ENCODE assay signal across 20 cellular contexts in genomic region chr9:100112677-100113336, GRCh38.
"Had no signal": no experiment of that assay in that cellular context is flagged by ENCODE, and none has a peak within 500 bp of the region (broad histone marks: within the 10 kb centered on the region; RNA-seq: fewer than 3 reads in every experiment).

No MANE protein-coding gene starts in this region.

- H3K9me3 Mint-ChIP-seq: activated naive CD4-positive, alpha-beta T cell treated with anti-CD3 and anti-CD28 coated beads, Interleukin-2, amount 50 U/mL, for 24 hours; immature natural killer cell; neural crest cell had no signal

- H3K27me3 Mint-ChIP-seq: activated CD4-positive, alpha-beta T cell treated with anti-CD3 and anti-CD28 coated beads, Interleukin-2, amount 10 ng/mL, durations not matched to agents 7 days and 5 days; activated naive CD4-positive, alpha-beta T cell treated with anti-CD3 and anti-CD28 coated beads, Interleukin-2, amount 50 U/mL, for 24 hours; naive thymus-derived CD4-positive, alpha-beta T cell; progenitor cell of endocrine pancreas had no signal

- H3K4me1 ChIP-seq: breast epithelium, colonic mucosa, lower lobe of right lung had no signal

- H3K27me3 ChIP-seq: adrenal gland, ascending aorta, breast epithelium, colonic mucosa, right atrium auricular region, upper lobe of left lung had no signal

- DNase-seq: activated CD4-positive, alpha-beta T cell treated with anti-CD3 and anti-CD28 coated beads, Interleukin-2, amount 10 ng/mL, durations not matched to agents 7 days and 5 days; activated CD8-positive, alpha-beta T cell treated with anti-CD3 and anti-CD28 coated beads, Interleukin-2, amount 10 ng/mL, durations not matched to agents 7 days and 5 days; activated gamma-delta T cell treated with Interleukin-2 at 50 U/mL for 16 hours; activated T-cell treated with anti-CD3 and anti-CD28 coated beads, Interleukin-2, amount 50 U/mL, for 1 hour; adrenal gland; colonic mucosa; immature natural killer cell; lower lobe of right lung; naive thymus-derived CD4-positive, alpha-beta T cell; stimulated activated CD4-positive, alpha-beta T cell treated with anti-CD3 and anti-CD28 coated beads, Interleukin-4, amount 100 ng/mL, for 24 hours; stimulated activated naive CD8-positive, alpha-beta T cell treated with anti-CD3 and anti-CD28 coated beads, Interleukin-15, Interleukin-2, amounts not matched to agents 100 U/mL and 50 U/mL, for 24 hours; T-helper 1 cell; upper lobe of left lung had no signal

- ATAC-seq: activated CD8-positive, alpha-beta T cell treated with anti-CD3 and anti-CD28 coated beads, Interleukin-2, amount 10 ng/mL, durations not matched to agents 7 days and 5 days; left lobe of liver; lower lobe of right lung; naive thymus-derived CD4-positive, alpha-beta T cell; stimulated activated naive CD8-positive, alpha-beta T cell treated with anti-CD3 and anti-CD28 coated beads, Interleukin-15, Interleukin-2, amounts not matched to agents 100 U/mL and 50 U/mL, for 24 hours had no signal

- H3K27ac ChIP-seq: adrenal gland, ascending aorta, breast epithelium, colonic mucosa, lower lobe of right lung, right atrium auricular region, upper lobe of left lung had no signal

- H3K4me3 Mint-ChIP-seq: activated CD4-positive, alpha-beta T cell treated with anti-CD3 and anti-CD28 coated beads, Interleukin-2, amount 10 ng/mL, durations not matched to agents 7 days and 5 days; activated CD8-positive, alpha-beta T cell treated with anti-CD3 and anti-CD28 coated beads, Interleukin-2, amount 10 ng/mL, durations not matched to agents 7 days and 5 days; activated naive CD4-positive, alpha-beta T cell treated with anti-CD3 and anti-CD28 coated beads, Interleukin-2, amount 50 U/mL, for 24 hours; immature natural killer cell; naive thymus-derived CD4-positive, alpha-beta T cell; neural crest cell had no signal

- H3K4me1 Mint-ChIP-seq: activated CD4-positive, alpha-beta T cell treated with anti-CD3 and anti-CD28 coated beads, Interleukin-2, amount 10 ng/mL, durations not matched to agents 7 days and 5 days had no signal

- H3K4me3 ChIP-seq: adrenal gland, ascending aorta, breast epithelium, colonic mucosa, lower lobe of right lung, right atrium auricular region, upper lobe of left lung had no signal

- H3K36me3 ChIP-seq: breast epithelium, colonic mucosa, right atrium auricular region had no signal

- H3K27ac Mint-ChIP-seq: activated CD4-positive, alpha-beta T cell treated with anti-CD3 and anti-CD28 coated beads, Interleukin-2, amount 10 ng/mL, durations not matched to agents 7 days and 5 days; activated CD8-positive, alpha-beta T cell treated with anti-CD3 and anti-CD28 coated beads, Interleukin-2, amount 10 ng/mL, durations not matched to agents 7 days and 5 days; activated naive CD4-positive, alpha-beta T cell treated with anti-CD3 and anti-CD28 coated beads, Interleukin-2, amount 50 U/mL, for 24 hours had no signal

- H3K9me3 ChIP-seq: adrenal gland, ascending aorta, breast epithelium, colonic mucosa, lower lobe of right lung, right atrium auricular region, upper lobe of left lung had no signal
